9 cellular contexts compared by ENCODE assay signal in genomic region chr2:65053199-65053598, GRCh38. TPM values are rescaled to one million over a fixed set of nuclear protein-coding genes. Genes with fewer than 3 reads are reported as not detected.
DNase-seq lines count a peak whose midpoint lies in the region; ATAC-seq and TF ChIP-seq lines count a peak whose summit lies in the region.
"Had no signal": no experiment of that assay in that cellular context is flagged by ENCODE, and none has a peak within 500 bp of the region (broad histone marks: within the 10 kb centered on the region; RNA-seq: fewer than 3 reads in every experiment).

No MANE protein-coding gene starts in this region.

- TF ChIP-seq CTCF in progenitor cell of endocrine pancreas (IDR thresholded peaks at IDR 0.05; ENCODE audit: unreplicated experiment), result no peak

- H3K4me1 Mint-ChIP-seq in progenitor cell of endocrine pancreas (ENCODE audit: low read depth), result peaks cover 23% of the 10 kb centered on the region

- peaks cover 7% of the 10 kb centered on the region for H3K36me3 Mint-ChIP-seq in progenitor cell of endocrine pancreas (ENCODE audit: insufficient read depth)

- CTCF ChIA-PET in HEK293T (lab: Yijun Ruan, JAX), result interaction anchor here (1.4 kb wide), 1 partner anchor 135 kb away, joined by 4 read pairs; no protein-coding TSS in a partner anchor

- ATAC-seq in GM18858 (IDR thresholded peaks at IDR 0.05; ENCODE audit: unreplicated experiment), result peak; percentile 60
- peak; percentile 42 for ATAC-seq in GM21737 (IDR thresholded peaks at IDR 0.05; ENCODE audit: unreplicated experiment)

- peak; percentile 50 to 72 for DNase-seq in Kasumi-1 (lab: John Stamatoyannopoulos, UW)
- peak; percentile 56 for DNase-seq in globus pallidus (ENCODE audit: low spot score)
- DNase-seq in NCI-H128 (lab: John Stamatoyannopoulos, UW; ENCODE audit: unreplicated experiment), result no peak
- no peak for DNase-seq in HEK293T (ENCODE audit: extremely low spot score)
- DNase-seq in activated CD8-positive, alpha-beta memory T cell treated with anti-CD3 and anti-CD28 coated beads for 24 hours, result no peak
- DNase-seq in progenitor cell of endocrine pancreas (ENCODE audit: low spot score, unreplicated experiment), result no peak
- DNase-seq: IMR-90 had no signal

- no peak overlapping the region for H3K4me3 Mint-ChIP-seq in progenitor cell of endocrine pancreas (ENCODE audit: low read depth)

- H3K9me3 Mint-ChIP-seq in progenitor cell of endocrine pancreas (ENCODE audit: low read depth), result peaks cover 12% of the 10 kb centered on the region

- no peak overlapping the region for H3K27ac Mint-ChIP-seq in progenitor cell of endocrine pancreas

- no peaks in the 10 kb centered on the region for H3K27me3 Mint-ChIP-seq in progenitor cell of endocrine pancreas

- POLR2A ChIA-PET in HEK293T (lab: Yijun Ruan, JAX), result no interaction called here

TF ChIP-seq in HEK293T, 16 proteins besides CTCF, POLR2A, EP300 and RAD21:
- TF ChIP-seq BHLHE40 (IDR thresholded peaks at IDR 0.05; ENCODE audit: borderline replicate concordance) (no peak), ELF4 (IDR thresholded peaks at IDR 0.05) (no peak), FOXM1 (IDR thresholded peaks at IDR 0.05; ENCODE audit: borderline replicate concordance) (no peak), ZNF384 (IDR thresholded peaks at IDR 0.05) (no peak), CTBP1 (IDR thresholded peaks at IDR 0.05; ENCODE audit: borderline replicate concordance) (no peak), NFRKB (IDR thresholded peaks at IDR 0.05) (no peak), L3MBTL2 (conservative IDR thresholded peaks at IDR 0.05) (no peak), LEF1 (IDR thresholded peaks at IDR 0.05; ENCODE audit: borderline replicate concordance) (no peak), ARNT (IDR thresholded peaks at IDR 0.05) (no peak), HDGF (IDR thresholded peaks at IDR 0.05; ENCODE audit: borderline replicate concordance) (no peak), PKNOX1 (IDR thresholded peaks at IDR 0.05) (no peak), TARDBP (IDR thresholded peaks at IDR 0.05) (no peak), SUZ12 (IDR thresholded peaks at IDR 0.05) (no peak), SP1 (IDR thresholded peaks at IDR 0.05) (no peak), FOXK2 (IDR thresholded peaks at IDR 0.05) (no peak), FOXA1 (IDR thresholded peaks at IDR 0.05) (no peak)

RNA-seq across cellular contexts. Expression of gene CEP68, which starts 3.0 kb away (rescaled TPM):
- total RNA-seq in progenitor cell of endocrine pancreas, result 20.4 and 22.0 TPM in 2 replicates

Comparison
In these comparisons a context has a peak if more than half of its experiments do, and no peak if none do; other contexts are left out.
1. DNase-seq: peak in Kasumi-1 (2 of 2) and globus pallidus (single experiment); none in NCI-H128 (single experiment), HEK293T (single experiment), activated CD8-positive, alpha-beta memory T cell treated with anti-CD3 and anti-CD28 coated beads for 24 hours (single experiment) and progenitor cell of endocrine pancreas (single experiment).